In genomic region chr4:16029329-16029728, GRCh38 we compare ENCODE assay signal across 14 cellular contexts. TPM values are rescaled to one million over a fixed set of nuclear protein-coding genes. Genes with fewer than 3 reads are reported as not detected.
DNase-seq lines count a peak whose midpoint lies in the region; TF ChIP-seq lines count a peak whose summit lies in the region.
"Had no signal": no experiment of that assay in that cellular context is flagged by ENCODE, and none has a peak within 500 bp of the region (broad histone marks: within the 10 kb centered on the region; RNA-seq: fewer than 3 reads in every experiment).

No MANE protein-coding gene starts in this region.

- DNase-seq in AG10803 (ENCODE audit: low read depth) (peak; percentile 75), cardiac fibroblast (ENCODE audit: low read depth in 2 of 2) (peak; percentile 54 to 60), NCI-H2081 treated with DMSO at 0.1 percent for 48 hours (lab: John Stamatoyannopoulos, UW) (no peak), NCI-H1105 (lab: John Stamatoyannopoulos, UW) (no peak), NCI-H446 (lab: John Stamatoyannopoulos, UW) (no peak)
- no peak for DNase-seq in CD4-positive, alpha-beta memory T cell
- DNase-seq: activated CD4-positive, alpha-beta T cell treated with anti-CD3 and anti-CD28 coated beads, Interleukin-2, amount 50 U/mL, for 1 hour; activated gamma-delta T cell treated with Interleukin-2 at 50 U/mL for 16 hours; COR-L47; hippocampal formation; T-cell had no signal

- H3K36me3 ChIP-seq in HUES64 (ENCODE audit: insufficient read depth, low read length) (peaks cover 12% of the 10 kb centered on the region), mesodermal cell (ENCODE audit: control insufficient read depth, insufficient read depth, low read length) (no peaks in the 10 kb centered on the region)
- H3K36me3 ChIP-seq in CD4-positive, alpha-beta memory T cell (ENCODE audit: insufficient read depth, low read length), result no peaks in the 10 kb centered on the region

- H3K27me3 Mint-ChIP-seq in CD4-positive, alpha-beta memory T cell, result peaks cover 11 to 12% of the 10 kb centered on the region in 2 donors

- H3K9me3 Mint-ChIP-seq in CD4-positive, alpha-beta memory T cell, result no peaks in the 10 kb centered on the region
- H3K9me3 Mint-ChIP-seq: T-cell had no signal

- no peak overlapping the region for H3K4me3 Mint-ChIP-seq in CD4-positive, alpha-beta memory T cell
- H3K4me3 Mint-ChIP-seq: T-cell had no signal

- no peaks in the 10 kb centered on the region for H3K4me1 Mint-ChIP-seq in CD4-positive, alpha-beta memory T cell
- H3K4me1 Mint-ChIP-seq: T-cell had no signal

- POLR2A ChIA-PET in CD4-positive, alpha-beta memory T cell (lab: Charles Lee; ENCODE audit: partially characterized antibody), result no interaction called here

- CTCF ChIA-PET in CD4-positive, alpha-beta memory T cell (lab: Charles Lee; ENCODE audit: partially characterized antibody), result interaction anchor here (0.7 to 5.8 kb wide), 6 partner anchors 8 to 413 kb away, joined by 3 to 63 read pairs (median 3); no protein-coding TSS in a partner anchor

- H3K4me1 ChIP-seq in HUES64 (ENCODE audit: insufficient read depth, low read length), result peaks cover 54% of the 10 kb centered on the region
- H3K4me1 ChIP-seq in mesodermal cell (ENCODE audit: control insufficient read depth, insufficient read depth, low read length, poor library complexity, severe bottlenecking), result peaks cover 30% of the 10 kb centered on the region
- no peaks in the 10 kb centered on the region for H3K4me1 ChIP-seq in CD4-positive, alpha-beta memory T cell (ENCODE audit: insufficient read depth, low read length)

- no peaks in the 10 kb centered on the region for H3K9me3 ChIP-seq in HUES64 (ENCODE audit: insufficient read depth, low read depth, low read length)
- H3K9me3 ChIP-seq in mesodermal cell (ENCODE audit: control insufficient read depth, low read length), result no peaks in the 10 kb centered on the region
- no peaks in the 10 kb centered on the region for H3K9me3 ChIP-seq in CD4-positive, alpha-beta memory T cell (ENCODE audit: control insufficient read depth in 1 of 2, low read length in 2 of 2)

- peak overlapping the region; percentile 34; the same call in 1 of the 2 replicates for H3K27ac ChIP-seq in HUES64 (ENCODE audit: low read depth, low read length)
- peak overlapping the region; percentile 83 for H3K27ac ChIP-seq in mesodermal cell (ENCODE audit: low read depth, low read length, severe bottlenecking)
- H3K27ac ChIP-seq in CD4-positive, alpha-beta memory T cell (ENCODE audit: low read depth, low read length), result no peak overlapping the region

- intact Hi-C loops in CD4-positive, alpha-beta memory T cell (cut with micrococcal nuclease), result loop anchor here (5.0 to 10.0 kb wide), 2 partner anchors 168 to 1295 kb away; no protein-coding TSS in a partner anchor

- no peak overlapping the region for H3K27ac Mint-ChIP-seq in CD4-positive, alpha-beta memory T cell
- H3K27ac Mint-ChIP-seq: T-cell had no signal

- H3K4me3 ChIP-seq in AG10803 (ENCODE audit: low read length), result no peak overlapping the region
- H3K4me3 ChIP-seq in HUES64 (ENCODE audit: low read length), result no peak overlapping the region
- no peak overlapping the region for H3K4me3 ChIP-seq in cardiac fibroblast (replicated peaks in 1 of 2; ENCODE audit: low read depth in 2 of 2, low read length in 2 of 2)
- no peak overlapping the region for H3K4me3 ChIP-seq in mesodermal cell (ENCODE audit: extremely low read depth, insufficient read depth, low read length, poor library complexity, severe bottlenecking)
- H3K4me3 ChIP-seq in CD4-positive, alpha-beta memory T cell (ENCODE audit: low read length in 2 of 2), result no peak overlapping the region
- H3K4me3 ChIP-seq: GM12878 had no signal

- no peak for TF ChIP-seq CTCF in AG10803 (conservative IDR thresholded peaks at IDR 0.05; ENCODE audit: low read length)
- no peak for TF ChIP-seq CTCF in cardiac fibroblast (IDR thresholded peaks at IDR 0.05; ENCODE audit: low read depth, low read length)

- 50% methylated on average over 4 of the region's 4 CpGs for WGBS in HUES64
- 29 to 62% methylated on average over 2 to 3 of the region's 4 CpGs for WGBS in mesodermal cell (ENCODE audit: insufficient coverage in 2 of 2), 2 experiments

- no peak overlapping the region for H3K9ac ChIP-seq in HUES64 (ENCODE audit: low read depth, low read length)

- H3K36me3 Mint-ChIP-seq in CD4-positive, alpha-beta memory T cell, result no peaks in the 10 kb centered on the region
- H3K36me3 Mint-ChIP-seq: T-cell had no signal

- H3K27me3 ChIP-seq in HUES64 (ENCODE audit: insufficient read depth, low read length), result no peaks in the 10 kb centered on the region
- H3K27me3 ChIP-seq in CD4-positive, alpha-beta memory T cell (ENCODE audit: insufficient read depth, low read length), result no peaks in the 10 kb centered on the region

RNA-seq across cellular contexts. Expression of gene PROM1, which starts 54.5 kb away (rescaled TPM):
- polyA plus RNA-seq in HUES64 (2013, experiment 1 of 2), result 37.7 TPM
- polyA plus RNA-seq in HUES64 (2013, experiment 2 of 2), result 36.5 TPM
- 14.7 TPM for polyA plus RNA-seq in mesodermal cell (2013, experiment 1 of 2)
- 18.0 TPM for polyA plus RNA-seq in mesodermal cell (2013, experiment 2 of 2)
- not detected for total RNA-seq in CD4-positive, alpha-beta memory T cell
- polyA plus RNA-seq in CD4-positive, alpha-beta memory T cell, result not detected

Comparison
In these comparisons a context has a peak if more than half of its experiments do, and no peak if none do; other contexts are left out.
1. DNase-seq: peak in AG10803 (single experiment) and cardiac fibroblast (2 of 2); none in NCI-H2081 treated with DMSO at 0.1 percent for 48 hours (single experiment), CD4-positive, alpha-beta memory T cell (0 of 5), NCI-H1105 (single experiment) and NCI-H446 (0 of 2).